Comparison of ENCODE assay signal across 14 cellular contexts in genomic region chr11:126129681-126130671, GRCh38.
A peak's percentile ranks its signal among the peaks of the same experiment; 100 is the strongest.
DNase-seq lines count a peak whose midpoint lies in the region; ATAC-seq and TF ChIP-seq lines count a peak whose summit lies in the region.
"Had no signal": no experiment of that assay in that cellular context is flagged by ENCODE, and none has a peak within 500 bp of the region (broad histone marks: within the 10 kb centered on the region; RNA-seq: fewer than 3 reads in every experiment).

No MANE protein-coding gene starts in this region.

- no peak for TF ChIP-seq CTCF in VCaP (conservative IDR thresholded peaks at IDR 0.05)

- H3K27ac ChIP-seq in VCaP, result peak overlapping the region; percentile 44
- H3K27ac ChIP-seq: pancreas, SJSA1 had no signal

- ATAC-seq in GM21786 (IDR thresholded peaks at IDR 0.05; ENCODE audit: unreplicated experiment), result no peak

- DNase-seq in DMS 273 treated with DMSO at 0.1 percent for 48 hours (lab: John Stamatoyannopoulos, UW) (peak; percentile 23), NCI-H187 (lab: John Stamatoyannopoulos, UW) (peak; percentile 32 to 39), myocyte (ENCODE audit: low read depth) (peak; percentile 79), NK-92 (lab: John Stamatoyannopoulos, UW; ENCODE audit: unreplicated experiment) (no peak), SW 1271 (lab: John Stamatoyannopoulos, UW) (no peak)
- no peak for DNase-seq in activated CD4-positive, alpha-beta T cell treated with anti-CD3 and anti-CD28 coated beads for 48 hours
- DNase-seq: activated naive CD4-positive, alpha-beta T cell; mesendoderm; MV-4-11; pancreas; stimulated activated CD4-positive, alpha-beta T cell treated with anti-CD3 and anti-CD28 coated beads, Interleukin-15, amount 100 ng/mL, for 24 hours had no signal

Comparison
In these comparisons a context has a peak if more than half of its experiments do, and no peak if none do; other contexts are left out.
1. DNase-seq: peak in DMS 273 treated with DMSO at 0.1 percent for 48 hours (single experiment), NCI-H187 (2 of 2) and myocyte (single experiment); none in NK-92 (single experiment), activated CD4-positive, alpha-beta T cell treated with anti-CD3 and anti-CD28 coated beads for 48 hours (single experiment) and SW 1271 (0 of 2).